In the genomic region with DNA sequence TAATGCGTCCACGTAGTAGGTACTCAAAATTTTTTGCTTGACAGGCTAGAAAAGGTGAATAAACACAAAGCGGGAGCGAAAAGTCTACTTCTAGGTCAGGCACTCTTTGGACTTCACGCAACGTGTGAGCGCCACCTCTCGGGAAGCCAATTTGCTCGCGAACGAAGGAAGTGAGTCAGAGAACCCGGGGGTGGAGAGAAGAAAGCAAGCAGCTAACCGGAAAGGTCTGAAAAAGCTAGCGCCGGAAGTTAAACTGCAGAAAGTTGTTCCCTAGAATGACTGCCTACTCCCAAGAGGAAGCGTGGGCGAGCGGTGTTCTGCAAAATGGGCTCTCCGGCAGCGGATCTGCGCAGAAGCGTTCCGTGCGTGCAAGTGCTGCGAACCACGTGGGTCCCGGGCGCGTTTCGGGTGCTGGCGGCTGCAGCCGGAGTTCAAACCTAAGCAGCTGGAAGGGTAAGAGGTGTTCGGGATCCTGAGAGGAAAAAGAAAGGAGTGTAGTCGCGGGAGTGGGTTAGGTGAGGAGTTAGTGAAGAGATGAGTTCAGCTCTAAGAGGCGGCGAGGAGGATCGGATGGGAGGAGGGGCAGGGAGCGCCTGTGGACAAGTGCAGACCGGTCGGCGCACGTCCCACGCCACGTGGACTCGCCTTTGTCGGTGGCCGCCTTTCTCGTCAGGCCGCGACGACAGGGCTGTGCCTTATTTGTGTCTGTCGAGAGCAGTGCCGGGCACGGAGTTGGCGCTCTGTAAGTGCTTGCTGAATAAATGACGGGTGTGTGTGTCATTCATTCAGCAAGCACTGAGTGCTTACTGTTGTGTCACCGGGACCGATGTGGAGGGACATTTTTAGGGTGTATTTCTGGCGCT, we compare ENCODE assay signal across 8 cellular contexts. TPM values are rescaled to one million over a fixed set of nuclear protein-coding genes. Genes with fewer than 3 reads are reported as not detected.
DNase-seq lines count a peak whose midpoint lies in the region; ATAC-seq and TF ChIP-seq lines count a peak whose summit lies in the region.

A gene (plus strand): TSS at position 350 of the 863 bp plus-strand sequence. CDS start 2,096 bp downstream, outside the sequence.

- H3K4me3 ChIP-seq in NB4 (ENCODE audit: low read depth, low read length) (peak within 1 kb of the TSS; percentile 96), SK-N-MC (peak within 1 kb of the TSS; percentile 94), thoracic aorta (peak within 1 kb of the TSS; percentile 77)

- H3K27me3 ChIP-seq in thoracic aorta (replicated peaks; ENCODE audit: insufficient read depth): no peaks in the 10 kb centered on the region

- TF ChIP-seq CTCF in GM10266 (IDR thresholded peaks at IDR 0.05; ENCODE audit: control insufficient read depth, insufficient read depth, low read depth, missing control alignments) (peak; percentile 87), NB4 (IDR thresholded peaks at IDR 0.05; ENCODE audit: low read depth, low read length) (peak; percentile 76), omental fat pad (IDR thresholded peaks at IDR 0.05) (no peak), thoracic aorta (IDR thresholded peaks at IDR 0.05) (peak; percentile 60)

- H3K4me1 ChIP-seq in thoracic aorta (ENCODE audit: control insufficient read depth in 1 of 2, low read depth in 2 of 2): peaks cover 0 to 22% of the 10 kb centered on the region in 2 donors

- peak within 1 kb of the TSS; percentile 91 for H3K9ac ChIP-seq in SK-N-MC (ENCODE audit: insufficient read length)

- TF ChIP-seq POLR2A in NB4 (IDR thresholded peaks at IDR 0.05; ENCODE audit: extremely low read depth, insufficient read length): peak; percentile 80

- DNase-seq in GM10266 (ENCODE audit: extremely low spot score) (peak; percentile 91), NB4 (ENCODE audit: low read depth) (peak; percentile 99), SK-N-MC (ENCODE audit: low read depth, low spot score) (peak; percentile 99), glomerular visceral epithelial cell (ENCODE audit: extremely low spot score) (peak; percentile 99), omental fat pad (ENCODE audit: low spot score) (peak; percentile 83), thoracic aorta (ENCODE audit: low spot score) (peak; percentile 94)
- peak; percentile 92 for DNase-seq in activated naive CD4-positive, alpha-beta T cell treated with anti-CD3 and anti-CD28 coated beads, Interleukin-2, amount 50 U/mL, for 16 hours

- H3K36me3 ChIP-seq in SK-N-MC (ENCODE audit: insufficient read depth, low read length) (peaks cover 36% of the 10 kb centered on the region), thoracic aorta (no peaks in the 10 kb centered on the region)

- ATAC-seq in HG02571 (IDR thresholded peaks at IDR 0.05; ENCODE audit: unreplicated experiment) (peak; percentile 86), omental fat pad (ENCODE audit: low FRiP score) (peak; percentile 98), thoracic aorta (ENCODE audit: insufficient number of reproducible peaks, low FRiP score, low read depth) (peak; percentile 94)

- H3K27ac ChIP-seq in SK-N-MC: peak within 1 kb of the TSS; percentile 83
- peak within 1 kb of the TSS; percentile 88 to 91 for H3K27ac ChIP-seq in thoracic aorta

- H3K9me3 ChIP-seq in SK-N-MC (ENCODE audit: low read depth, low read length): no peaks in the 10 kb centered on the region
- no peaks in the 10 kb centered on the region for H3K9me3 ChIP-seq in thoracic aorta

RNA-seq across cellular contexts. Expression of the gene that starts here (rescaled TPM):
- 10 to 100 TPM; 24.1 to 95.2 (median 77.1) TPM for total RNA-seq in omental fat pad
- 10 to 100 TPM; 21.7 to 35.6 TPM for total RNA-seq in thoracic aorta

Comparison
In these comparisons a context has a peak if more than half of its experiments do, and no peak if none do; other contexts are left out.
1. Peak in every context shown above with its lines: DNase-seq, ATAC-seq, H3K4me3 ChIP-seq and H3K27ac ChIP-seq.
2. CTCF ChIP-seq: peak in GM10266 (single experiment), NB4 (single experiment) and thoracic aorta (single experiment); none in omental fat pad (0 of 3).